In the genomic region with DNA sequence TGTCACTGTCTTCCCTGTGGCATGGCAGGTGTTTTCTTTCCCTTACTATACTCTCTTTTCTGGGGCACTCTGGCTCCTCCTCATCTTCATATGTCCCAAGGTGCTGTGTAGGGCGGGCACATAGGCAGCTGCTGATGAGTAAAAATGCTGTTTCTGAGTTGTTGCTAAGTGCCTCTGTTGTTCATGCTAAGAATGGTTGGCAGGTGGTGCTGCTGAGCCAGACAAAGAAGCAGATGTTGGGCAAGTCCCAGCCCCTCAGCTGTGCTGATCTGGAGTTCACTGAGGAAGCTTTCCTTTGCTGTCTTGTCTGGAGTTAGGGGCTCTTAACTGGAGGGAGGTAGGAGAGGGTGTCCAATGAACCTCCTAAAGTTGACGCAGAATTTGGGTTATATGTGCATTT, we compare ENCODE assay signal across 8 cellular contexts. TPM values are rescaled to one million over a fixed set of nuclear protein-coding genes. Genes with fewer than 3 reads are reported as not detected.
DNase-seq lines count a peak whose midpoint lies in the region; ATAC-seq, FAIRE-seq and TF ChIP-seq lines count a peak whose summit lies in the region.

No MANE protein-coding gene starts in this region.

- H3K9me3 ChIP-seq in endothelial cell of umbilical vein (replicated peaks; ENCODE audit: control insufficient read depth, insufficient read depth, low read length): no peaks in the 10 kb centered on the region

- H3K27ac Mint-ChIP-seq in activated CD4-positive, alpha-beta memory T cell treated with anti-CD3 and anti-CD28 coated beads for 36 hours: peak overlapping the region; percentile 82

- H3K9ac ChIP-seq in endothelial cell of umbilical vein (replicated peaks; ENCODE audit: extremely low read depth, insufficient read depth, low read length): no peak overlapping the region

- CTCF ChIA-PET in activated CD4-positive, alpha-beta memory T cell treated with anti-CD3 and anti-CD28 coated beads for 36 hours (lab: Charles Lee): interaction anchor here (0.6 to 4.4 kb wide), 43 partner anchors 10 to 542 kb away, joined by 3 to 54 read pairs (median 5); a partner anchor contains a TSS
- CTCF ChIA-PET in endothelial cell of umbilical vein (lab: Charles Lee): interaction anchor here (1.0 to 8.1 kb wide), 8 partner anchors 10 to 607 kb away, joined by 3 to 93 read pairs (median 8); no protein-coding TSS in a partner anchor

- TF ChIP-seq CTCF in 22Rv1 (IDR thresholded peaks at IDR 0.05) (peak; percentile 65), endothelial cell of umbilical vein (IDR thresholded peaks at IDR 0.05; ENCODE audit: extremely low read depth in 1 of 2, insufficient read depth in 1 of 2, low read depth in 1 of 2, low read length in 2 of 2) (peak; percentile 17 to 55)

- H3K36me3 ChIP-seq in endothelial cell of umbilical vein (ENCODE audit: control insufficient read depth in 2 of 2, extremely low read depth in 1 of 2, insufficient read depth in 2 of 2, low read length in 2 of 2): no peaks in the 10 kb centered on the region

- no peaks in the 10 kb centered on the region for H3K9me3 Mint-ChIP-seq in activated CD4-positive, alpha-beta memory T cell treated with anti-CD3 and anti-CD28 coated beads for 36 hours

- ATAC-seq in GM18498 (IDR thresholded peaks at IDR 0.05; ENCODE audit: unreplicated experiment) (peak; percentile 96), HG02870 (IDR thresholded peaks at IDR 0.05; ENCODE audit: unreplicated experiment) (peak; percentile 95)

- BruUV-seq in endothelial cell of umbilical vein (replicated peaks; lab: Mats Ljungman, UMichigan): no TSS peak

- dilution Hi-C loops in endothelial cell of umbilical vein (cut with MboI; ENCODE audit: extremely low pct_ligation_motif_present, low sequenced_read_pairs): no loop called here

- DNase-seq in NCI-H2227 treated with DMSO at 0.1 percent for 48 hours (lab: John Stamatoyannopoulos, UW) (peak; percentile 35), endothelial cell of umbilical vein (ENCODE audit: low read depth, low spot score) (peak; percentile 49), non-pigmented ciliary epithelial cell (ENCODE audit: low read depth) (peak; percentile 42), inferior parietal cortex (ENCODE audit: extremely low spot score) (no peak)
- peak; percentile 86 for DNase-seq in activated CD4-positive, alpha-beta memory T cell treated with anti-CD3 and anti-CD28 coated beads for 36 hours

- peaks cover 50% of the 10 kb centered on the region for H3K4me1 Mint-ChIP-seq in activated CD4-positive, alpha-beta memory T cell treated with anti-CD3 and anti-CD28 coated beads for 36 hours (ENCODE audit: low read depth)

- intact Hi-C loops in activated CD4-positive, alpha-beta memory T cell treated with anti-CD3 and anti-CD28 coated beads for 36 hours (cut with micrococcal nuclease): loop anchor here (1.0 to 5.0 kb wide), 11 partner anchors 42 to 592 kb away; a partner anchor contains a TSS
- intact Hi-C loops in endothelial cell of umbilical vein (cut with micrococcal nuclease): loop anchor here (1.0 kb wide), 2 partner anchors 463 to 542 kb away; no protein-coding TSS in a partner anchor

- no peak overlapping the region for H3K4me3 Mint-ChIP-seq in activated CD4-positive, alpha-beta memory T cell treated with anti-CD3 and anti-CD28 coated beads for 36 hours

- H3K27ac ChIP-seq in 22Rv1 (no peak overlapping the region), endothelial cell of umbilical vein (ENCODE audit: insufficient read depth, low read depth, low read length) (no peak overlapping the region)

- H2AFZ ChIP-seq in endothelial cell of umbilical vein (ENCODE audit: low read depth, low read length): no peak overlapping the region

- peak; percentile 71 for FAIRE-seq in endothelial cell of umbilical vein (lab: Jason Lieb, UNC)

- POLR2A ChIA-PET in activated CD4-positive, alpha-beta memory T cell treated with anti-CD3 and anti-CD28 coated beads for 36 hours (lab: Charles Lee): interaction anchor here (0.8 to 2.0 kb wide), 7 partner anchors 19 to 597 kb away, joined by 3 to 16 read pairs (median 4); a partner anchor contains a TSS
- POLR2A ChIA-PET in endothelial cell of umbilical vein (lab: Charles Lee): no interaction called here

- H3K79me2 ChIP-seq in endothelial cell of umbilical vein (ENCODE audit: control insufficient read depth, insufficient read depth, low read length): no peaks in the 10 kb centered on the region

- no peaks in the 10 kb centered on the region for H3K4me1 ChIP-seq in endothelial cell of umbilical vein (ENCODE audit: control insufficient read depth, extremely low read depth, insufficient read depth, low read length)

- H3K4me3 ChIP-seq in endothelial cell of umbilical vein (replicated peaks in 1 of 3; ENCODE audit: insufficient read depth in 1 of 3, low read depth in 1 of 3, low read length in 3 of 3): no peak overlapping the region

- H3K36me3 Mint-ChIP-seq in activated CD4-positive, alpha-beta memory T cell treated with anti-CD3 and anti-CD28 coated beads for 36 hours: peaks cover 33% of the 10 kb centered on the region

- no peaks in the 10 kb centered on the region for H3K9me1 ChIP-seq in endothelial cell of umbilical vein (replicated peaks; ENCODE audit: control insufficient read depth, extremely low read depth, insufficient read depth, low read length)

- no peaks in the 10 kb centered on the region for H3K27me3 ChIP-seq in endothelial cell of umbilical vein (ENCODE audit: control insufficient read depth in 2 of 2, insufficient read depth in 2 of 2, low read length in 2 of 2)

- no peaks in the 10 kb centered on the region for H3K27me3 Mint-ChIP-seq in activated CD4-positive, alpha-beta memory T cell treated with anti-CD3 and anti-CD28 coated beads for 36 hours

- no peaks in the 10 kb centered on the region for H4K20me1 ChIP-seq in endothelial cell of umbilical vein (replicated peaks; ENCODE audit: control insufficient read depth, extremely low read depth, insufficient read depth, low read length)

- TF ChIP-seq POLR2A in endothelial cell of umbilical vein (IDR thresholded peaks at IDR 0.05; ENCODE audit: low read depth, low read length): no peak

- H3K4me2 ChIP-seq in endothelial cell of umbilical vein (ENCODE audit: insufficient read depth, low read length): no peak overlapping the region

TF ChIP-seq in endothelial cell of umbilical vein, 7 proteins besides CTCF, POLR2A, EP300 and RAD21:
- TF ChIP-seq, protein P1, sequence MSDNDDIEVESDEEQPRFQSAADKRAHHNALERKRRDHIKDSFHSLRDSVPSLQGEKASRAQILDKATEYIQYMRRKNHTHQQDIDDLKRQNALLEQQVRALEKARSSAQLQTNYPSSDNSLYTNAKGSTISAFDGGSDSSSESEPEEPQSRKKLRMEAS (IDR thresholded peaks at IDR 0.05; ENCODE audit: insufficient read depth, insufficient read length): no peak
- TF ChIP-seq GATA2 (IDR thresholded peaks at IDR 0.05; ENCODE audit: insufficient read depth, insufficient read length, low read depth, low read length): no peak

RNA-seq across cellular contexts. Expression of a gene that starts 40.6 kb away (rescaled TPM):
- total RNA-seq in activated CD4-positive, alpha-beta memory T cell treated with anti-CD3 and anti-CD28 coated beads for 36 hours: 10 to 100 TPM; 49.0 to 50.6 TPM
- total RNA-seq in endothelial cell of umbilical vein: 20.3 and 22.1 TPM in 2 replicates
- polyA plus RNA-seq in endothelial cell of umbilical vein: 19.0 and 19.2 TPM in 2 replicates
- 18.5 and 20.9 TPM in 2 replicates for polyA plus RNA-seq in endothelial cell of umbilical vein (2011; cell fraction: cytosol; rRNA removed)
- 25.6 and 31.4 TPM in 2 replicates for polyA plus RNA-seq in endothelial cell of umbilical vein (2011; cell fraction: nucleus; rRNA removed)
- 17.6 and 18.9 TPM in 2 replicates for polyA plus RNA-seq in endothelial cell of umbilical vein (2012)
- 11.3 and 15.6 TPM in 2 replicates for polyA minus RNA-seq in endothelial cell of umbilical vein
- 56.0 TPM for polyA minus RNA-seq in endothelial cell of umbilical vein (2011; cell fraction: cytosol; rRNA and poly(A)+ RNA removed)
- polyA minus RNA-seq in endothelial cell of umbilical vein (2011; cell fraction: nucleus; rRNA and poly(A)+ RNA removed): 6.0 and 9.5 TPM in 2 replicates
